Comparison of ENCODE assay signal across 30 cellular contexts in the genomic region with DNA sequence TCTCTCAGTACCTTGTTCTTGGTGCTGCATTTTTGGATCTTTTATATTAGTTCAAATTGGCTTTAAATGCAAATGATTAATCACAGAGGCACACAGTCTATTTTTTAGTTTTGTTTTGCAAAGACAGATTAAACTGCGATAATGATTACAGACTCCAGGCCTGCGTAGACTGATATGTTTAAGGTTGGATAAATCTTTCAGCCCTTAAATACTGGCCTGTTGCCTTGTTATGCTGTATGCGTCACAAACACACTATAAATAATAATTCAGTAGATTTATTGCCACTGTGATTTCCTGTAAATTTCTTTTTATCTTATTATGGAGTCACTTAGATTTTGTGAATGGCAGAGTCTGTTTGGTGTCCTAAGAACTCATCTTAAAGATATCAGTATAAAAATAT. TPM values are rescaled to one million over a fixed set of nuclear protein-coding genes. Genes with fewer than 3 reads are reported as not detected.
DNase-seq lines count a peak whose midpoint lies in the region; ATAC-seq and TF ChIP-seq lines count a peak whose summit lies in the region.
"Had no signal": no experiment of that assay in that cellular context is flagged by ENCODE, and none has a peak within 500 bp of the region (broad histone marks: within the 10 kb centered on the region; RNA-seq: fewer than 3 reads in every experiment).

No MANE protein-coding gene starts in this region.

- no peaks in the 10 kb centered on the region for H3K9me3 Mint-ChIP-seq in HFFc6
- H3K9me3 Mint-ChIP-seq in activated CD8-positive, alpha-beta memory T cell treated with anti-CD3 and anti-CD28 coated beads, Interleukin-2, amount 10 ng/mL, durations not matched to agents 7 days and 5 days (ENCODE audit: low read depth), result no peaks in the 10 kb centered on the region
- H3K9me3 Mint-ChIP-seq: activated CD8-positive, alpha-beta T cell treated with anti-CD3 and anti-CD28 coated beads for 36 hours; activated T-helper 2 cell treated with anti-CD3 and anti-CD28 coated beads, Interferon-gamma antibody, Interleukin-2, Interleukin-4, amounts not matched to agents 10 μg/mL and 5 μg/mL and 100 μg/mL, durations not matched to agents 14 hours and 24 hours and 36 hours; T-helper 2 cell treated with Interferon-gamma antibody and Interleukin-4, amounts not matched to agents 5 μg/mL and 100 μg/mL, for 36 hours had no signal

- CTCF ChIA-PET in activated CD8-positive, alpha-beta memory T cell treated with anti-CD3 and anti-CD28 coated beads, Interleukin-2, amount 10 ng/mL, durations not matched to agents 7 days and 5 days (lab: Charles Lee), result no interaction called here

- H3K4me1 Mint-ChIP-seq in HFFc6 (ENCODE audit: low read depth), result peaks cover 28% of the 10 kb centered on the region
- H3K4me1 Mint-ChIP-seq in activated CD8-positive, alpha-beta memory T cell treated with anti-CD3 and anti-CD28 coated beads, Interleukin-2, amount 10 ng/mL, durations not matched to agents 7 days and 5 days, result no peaks in the 10 kb centered on the region

- DNase-seq in HFFc6 (no peak), esophagus squamous epithelium (lab: John Stamatoyannopoulos, UW) (no peak), mesenchymal stem cell (no peak), NCI-H774 (lab: John Stamatoyannopoulos, UW) (no peak)
- DNase-seq in activated CD8-positive, alpha-beta memory T cell treated with anti-CD3 and anti-CD28 coated beads, Interleukin-2, amount 10 ng/mL, durations not matched to agents 7 days and 5 days, result no peak
- DNase-seq in effector CD4-positive, alpha-beta T cell, result no peak
- DNase-seq: activated CD8-positive, alpha-beta T cell treated with anti-CD3 and anti-CD28 coated beads for 36 hours; aorta; Caco-2; DMS53; effector CD8-positive, alpha-beta T cell; Kasumi-1; NCI-H1436; NCI-H345; NCI-H69; right lobe of liver; SHP77; stimulated activated CD4-positive, alpha-beta T cell treated with anti-CD3 and anti-CD28 coated beads, Interleukin-12 subunit alpha, Interleukin-12 subunit beta, amount 100 ng/mL, for 4 hours; stimulated activated CD4-positive, alpha-beta T cell treated with anti-CD3 and anti-CD28 coated beads, Interleukin-2, amount 100 ng/mL, for 48 hours had no signal

- H3K9ac ChIP-seq in mesenchymal stem cell (ENCODE audit: low read length) (peak overlapping the region; percentile 62), stomach smooth muscle (ENCODE audit: low read length in 2 of 2) (peak overlapping the region in 1 of 2 donors; percentile 39)
- H3K9ac ChIP-seq: BLaER1 treated with 17β-estradiol and CSF1 and Interleukin-3, amounts not matched to agents 10 nM and 100 nM had no signal

- no peak overlapping the region for H4K91ac ChIP-seq in mesenchymal stem cell (ENCODE audit: low read length)

- no peaks in the 10 kb centered on the region for H3K36me3 Mint-ChIP-seq in HFFc6 (ENCODE audit: low read depth)
- H3K36me3 Mint-ChIP-seq in activated CD8-positive, alpha-beta memory T cell treated with anti-CD3 and anti-CD28 coated beads, Interleukin-2, amount 10 ng/mL, durations not matched to agents 7 days and 5 days, result no peaks in the 10 kb centered on the region
- H3K36me3 Mint-ChIP-seq: activated naive CD4-positive, alpha-beta T cell treated with anti-CD3 and anti-CD28 coated beads, Interleukin-2, amount 50 U/mL, for 72 hours had no signal

- no peak overlapping the region for H2AFZ ChIP-seq in mesenchymal stem cell (ENCODE audit: low read depth, low read length)

- TF ChIP-seq POLR2A in esophagus squamous epithelium (IDR thresholded peaks at IDR 0.05), result no peak

- no peak for ATAC-seq in HG03469 (IDR thresholded peaks at IDR 0.05; ENCODE audit: unreplicated experiment)
- no peak for ATAC-seq in activated CD8-positive, alpha-beta memory T cell treated with anti-CD3 and anti-CD28 coated beads, Interleukin-2, amount 10 ng/mL, durations not matched to agents 7 days and 5 days
- ATAC-seq: activated CD8-positive, alpha-beta T cell treated with anti-CD3 and anti-CD28 coated beads for 36 hours; activated naive CD4-positive, alpha-beta T cell treated with anti-CD3 and anti-CD28 coated beads, Interleukin-2, amount 50 U/mL, for 72 hours; right lobe of liver had no signal

- H3K14ac ChIP-seq in mesenchymal stem cell (ENCODE audit: low read length in 2 of 2), result no peak overlapping the region

- no peak overlapping the region for H2BK5ac ChIP-seq in mesenchymal stem cell (ENCODE audit: low read depth, low read length, poor library complexity, severe bottlenecking)

- H3K36me3 ChIP-seq in esophagus squamous epithelium (no peaks in the 10 kb centered on the region), mesenchymal stem cell (ENCODE audit: control insufficient read depth in 1 of 2, insufficient read depth in 2 of 2, low read depth in 1 of 2, low read length in 2 of 2) (no peaks in the 10 kb centered on the region), stomach smooth muscle (ENCODE audit: control insufficient read depth in 2 of 2, insufficient read depth in 2 of 2, low read length in 2 of 2) (peaks cover 3 to 5% of the 10 kb centered on the region in 2 donors)
- H3K36me3 ChIP-seq: BLaER1 treated with 17β-estradiol and CSF1 and Interleukin-3, amounts not matched to agents 10 nM and 100 nM; neutrophil; right lobe of liver; tibial nerve had no signal

- TF ChIP-seq CTCF in HFFc6 (IDR thresholded peaks at IDR 0.05) (no peak), esophagus squamous epithelium (IDR thresholded peaks at IDR 0.05) (no peak)

- no peak overlapping the region for H3K4me2 ChIP-seq in mesenchymal stem cell (ENCODE audit: low read length, poor library complexity, severe bottlenecking)
- H3K4me2 ChIP-seq: BLaER1 treated with 17β-estradiol and CSF1 and Interleukin-3, amounts not matched to agents 10 nM and 100 nM had no signal

- no peak overlapping the region for H2BK15ac ChIP-seq in mesenchymal stem cell (ENCODE audit: low read depth, poor library complexity, severe bottlenecking)

- intact Hi-C loops in esophagus squamous epithelium (cut with DNase I), result no loop called here

- no peak overlapping the region for H3K4ac ChIP-seq in mesenchymal stem cell (ENCODE audit: low read depth in 1 of 2, low read length in 2 of 2)

- no peak overlapping the region for H2BK120ac ChIP-seq in mesenchymal stem cell (ENCODE audit: low read depth, low read length)

- H3K18ac ChIP-seq in mesenchymal stem cell (ENCODE audit: low read depth in 1 of 2, low read length in 2 of 2), result no peak overlapping the region

- WGBS in esophagus squamous epithelium, 2 donors, result 70 to 73% methylated on average over 3 of the region's 3 CpGs
- WGBS in mesenchymal stem cell, result 90% methylated on average over 2 of the region's 3 CpGs

- no peak overlapping the region for H3K27ac Mint-ChIP-seq in HFFc6
- no peak overlapping the region for H3K27ac Mint-ChIP-seq in activated CD8-positive, alpha-beta memory T cell treated with anti-CD3 and anti-CD28 coated beads, Interleukin-2, amount 10 ng/mL, durations not matched to agents 7 days and 5 days
- H3K27ac Mint-ChIP-seq: activated CD8-positive, alpha-beta T cell treated with anti-CD3 and anti-CD28 coated beads for 36 hours; activated naive CD4-positive, alpha-beta T cell treated with anti-CD3 and anti-CD28 coated beads, Interleukin-2, amount 50 U/mL, for 72 hours; activated T-helper 2 cell treated with anti-CD3 and anti-CD28 coated beads, Interferon-gamma antibody, Interleukin-2, Interleukin-4, amounts not matched to agents 10 μg/mL and 5 μg/mL and 100 μg/mL, durations not matched to agents 14 hours and 24 hours and 36 hours; progenitor cell of endocrine pancreas; T-helper 2 cell treated with Interferon-gamma antibody and Interleukin-4, amounts not matched to agents 5 μg/mL and 100 μg/mL, for 36 hours had no signal

- peak overlapping the region in 3 of 4 donors; percentile 57 to 73 (median 71) for H3K27ac ChIP-seq in esophagus squamous epithelium
- no peak overlapping the region for H3K27ac ChIP-seq in mesenchymal stem cell (ENCODE audit: low read length, poor library complexity, severe bottlenecking)
- H3K27ac ChIP-seq in stomach smooth muscle (ENCODE audit: low read length), result peak overlapping the region; percentile 42
- H3K27ac ChIP-seq: BLaER1 treated with 17β-estradiol and CSF1 and Interleukin-3, amounts not matched to agents 10 nM and 100 nM; cardiac muscle cell; neutrophil; right lobe of liver; tibial nerve had no signal

- H2BK12ac ChIP-seq in mesenchymal stem cell (ENCODE audit: low read length in 2 of 2), result no peak overlapping the region

- peak overlapping the region; percentile 44; the same call in 1 of the 2 replicates for H3K4me3 Mint-ChIP-seq in HFFc6
- H3K4me3 Mint-ChIP-seq in activated CD8-positive, alpha-beta memory T cell treated with anti-CD3 and anti-CD28 coated beads, Interleukin-2, amount 10 ng/mL, durations not matched to agents 7 days and 5 days, result no peak overlapping the region
- H3K4me3 Mint-ChIP-seq: activated CD8-positive, alpha-beta T cell treated with anti-CD3 and anti-CD28 coated beads for 36 hours; T-helper 2 cell treated with Interferon-gamma antibody and Interleukin-4, amounts not matched to agents 5 μg/mL and 100 μg/mL, for 36 hours had no signal

- H3K27me3 ChIP-seq in esophagus squamous epithelium (no peaks in the 10 kb centered on the region), mesenchymal stem cell (ENCODE audit: control insufficient read depth in 1 of 2, insufficient read depth in 1 of 2, low read length in 2 of 2) (no peaks in the 10 kb centered on the region), stomach smooth muscle (ENCODE audit: control insufficient read depth in 1 of 2, insufficient read depth in 2 of 2, low read length in 2 of 2) (no peaks in the 10 kb centered on the region)
- H3K27me3 ChIP-seq: BLaER1 treated with 17β-estradiol and CSF1 and Interleukin-3, amounts not matched to agents 10 nM and 100 nM; cardiac muscle cell; neutrophil; right lobe of liver; tibial nerve had no signal

- H3K23ac ChIP-seq in mesenchymal stem cell (ENCODE audit: low read length in 2 of 2), result no peak overlapping the region

- no peaks in the 10 kb centered on the region for H3K9me3 ChIP-seq in esophagus squamous epithelium
- no peaks in the 10 kb centered on the region for H3K9me3 ChIP-seq in mesenchymal stem cell (ENCODE audit: control insufficient read depth, low read length)
- no peaks in the 10 kb centered on the region for H3K9me3 ChIP-seq in stomach smooth muscle (ENCODE audit: control insufficient read depth in 2 of 2, low read length in 2 of 2)
- H3K9me3 ChIP-seq: BLaER1 treated with 17β-estradiol and CSF1 and Interleukin-3, amounts not matched to agents 10 nM and 100 nM; Caco-2; neutrophil; right lobe of liver; tibial nerve had no signal

- H4K8ac ChIP-seq in mesenchymal stem cell (ENCODE audit: low read length), result no peak overlapping the region

- H3K4me1 ChIP-seq in esophagus squamous epithelium (peaks cover 0 to 9% (median 8%) of the 10 kb centered on the region in 3 donors), mesenchymal stem cell (ENCODE audit: control insufficient read depth, insufficient read depth, low read depth, low read length) (no peaks in the 10 kb centered on the region), stomach smooth muscle (ENCODE audit: control insufficient read depth, insufficient read depth, low read length) (peaks cover 19% of the 10 kb centered on the region)
- H3K4me1 ChIP-seq: BLaER1 treated with 17β-estradiol and CSF1 and Interleukin-3, amounts not matched to agents 10 nM and 100 nM; Caco-2; right lobe of liver had no signal

- H3K4me3 ChIP-seq in esophagus squamous epithelium (peak overlapping the region in 1 of 4 donors; percentile 32), mesenchymal stem cell (ENCODE audit: insufficient read depth in 1 of 2, low read depth in 1 of 2, low read length in 2 of 2) (peak overlapping the region in 1 of 2 experiments; percentile 52), stomach smooth muscle (ENCODE audit: low read length in 2 of 2) (peak overlapping the region; percentile 41 to 51)
- H3K4me3 ChIP-seq: BLaER1 treated with 17β-estradiol and CSF1 and Interleukin-3, amounts not matched to agents 10 nM and 100 nM; cardiac muscle cell; right lobe of liver; tibial nerve had no signal

- peaks cover 5% of the 10 kb centered on the region for H3K27me3 Mint-ChIP-seq in HFFc6 (ENCODE audit: insufficient read depth)
- H3K27me3 Mint-ChIP-seq in activated CD8-positive, alpha-beta memory T cell treated with anti-CD3 and anti-CD28 coated beads, Interleukin-2, amount 10 ng/mL, durations not matched to agents 7 days and 5 days, result no peaks in the 10 kb centered on the region
- H3K27me3 Mint-ChIP-seq: activated CD8-positive, alpha-beta T cell treated with anti-CD3 and anti-CD28 coated beads for 36 hours; progenitor cell of endocrine pancreas had no signal

- no peak overlapping the region for H2AK5ac ChIP-seq in mesenchymal stem cell (ENCODE audit: low read length, severe bottlenecking)

- H3K79me1 ChIP-seq in mesenchymal stem cell (replicated peaks; ENCODE audit: low read length, poor library complexity, severe bottlenecking), result no peaks in the 10 kb centered on the region

RNA-seq across cellular contexts. Expression of gene CACNB2, which starts 19.4 kb away (rescaled TPM):
- not detected for total RNA-seq in HFFc6 (2021; fragmentation: NEBNext Ultra II Directional; extraction: Animal tissue kit (Norgen Biotek cat#: 25700))
- 10 to 100 TPM in 1 of 4 donors, 1 to 10 TPM in 2, under 1 TPM in 1; 0.91 to 37.0 (median 5.7) TPM for total RNA-seq in esophagus squamous epithelium
- 0.17 TPM for polyA plus RNA-seq in mesenchymal stem cell (2013, experiment 1 of 2)
- polyA plus RNA-seq in mesenchymal stem cell (2013, experiment 2 of 2), result 0.11 TPM
- total RNA-seq in activated CD8-positive, alpha-beta memory T cell treated with anti-CD3 and anti-CD28 coated beads, Interleukin-2, amount 10 ng/mL, durations not matched to agents 7 days and 5 days, result not detected
- total RNA-seq: activated CD8-positive, alpha-beta T cell treated with anti-CD3 and anti-CD28 coated beads for 36 hours; activated naive CD4-positive, alpha-beta T cell treated with anti-CD3 and anti-CD28 coated beads, Interleukin-2, amount 50 U/mL, for 72 hours; myocyte had no signal
